In genomic region chr10:93266858-93267257, GRCh38 we compare ENCODE assay signal across 18 cellular contexts.
"Had no signal": no experiment of that assay in that cellular context is flagged by ENCODE, and none has a peak within 500 bp of the region (broad histone marks: within the 10 kb centered on the region; RNA-seq: fewer than 3 reads in every experiment).

No MANE protein-coding gene starts in this region.

- H3K27me3 Mint-ChIP-seq: naive thymus-derived CD8-positive, alpha-beta T cell had no signal

- H3K27ac ChIP-seq: adrenal gland, hepatocyte, left lung, pancreas, sigmoid colon, thyroid gland had no signal

- H3K9me3 ChIP-seq: adrenal gland, mucosa of descending colon, pancreas, sigmoid colon, thyroid gland had no signal

- H3K27ac Mint-ChIP-seq: naive thymus-derived CD8-positive, alpha-beta T cell had no signal

- H3K4me1 ChIP-seq: adrenal gland, left lung, pancreas, sigmoid colon, thyroid gland had no signal

- DNase-seq: activated CD4-positive, CD25-positive, alpha-beta regulatory T cell treated with anti-CD3 and anti-CD28 coated beads, Interleukin-2, amount 50 U/mL, for 72 hours; activated effector memory CD4-positive, alpha-beta T cell treated with Interleukin-2 at 50 U/mL for 16 hours; activated naive CD4-positive, alpha-beta T cell treated with anti-CD3 and anti-CD28 coated beads, Interleukin-2, amount 50 U/mL, for 16 hours; activated T-cell treated with anti-CD3 and anti-CD28 coated beads, Interleukin-2, amount 50 U/mL, for 4 hours; adrenal gland; kidney; left lung; mammary epithelial cell; mucosa of descending colon; naive thymus-derived CD8-positive, alpha-beta T cell; pancreas; sigmoid colon; stimulated activated CD4-positive, alpha-beta T cell treated with anti-CD3 and anti-CD28 coated beads, Interleukin-12 subunit alpha, Interleukin-12 subunit beta, amount 100 ng/mL, for 4 hours; stimulated activated CD4-positive, alpha-beta T cell treated with anti-CD3 and anti-CD28 coated beads, Interleukin-2, amount 100 ng/mL, for 24 hours; T1000; thyroid gland had no signal

- ATAC-seq: esophagus mucosa; left lung; naive thymus-derived CD8-positive, alpha-beta T cell; pancreas had no signal

- H3K4me3 Mint-ChIP-seq: activated T-cell treated with anti-CD3 and anti-CD28 coated beads, Interleukin-2, amount 50 U/mL, for 4 hours; naive thymus-derived CD8-positive, alpha-beta T cell had no signal

- H3K4me3 ChIP-seq: adrenal gland, hepatocyte, left lung, mucosa of descending colon, pancreas, sigmoid colon, thyroid gland had no signal

- H3K27me3 ChIP-seq: adrenal gland, hepatocyte, left lung, pancreas, sigmoid colon, thyroid gland had no signal

- H3K36me3 ChIP-seq: adrenal gland, left lung, pancreas, sigmoid colon, thyroid gland had no signal
